8 cellular contexts compared by ENCODE assay signal in genomic region chr5:40755407-40756365, GRCh38.
A peak's percentile ranks its signal among the peaks of the same experiment; 100 is the strongest.
DNase-seq lines count a peak whose midpoint lies in the region; ATAC-seq and TF ChIP-seq lines count a peak whose summit lies in the region.

TSS of gene TTC33 (minus strand) at chr5:40755961. CDS start at chr5:40747018, 8,943 bp downstream.

- no peaks in the 10 kb centered on the region for H3K27me3 ChIP-seq in OCI-LY1 (ENCODE audit: insufficient read depth, low read length)

- H3K27ac ChIP-seq in OCI-LY1 (ENCODE audit: low read depth, low read length, poor library complexity, severe bottlenecking), result peak within 1 kb of the TSS; percentile 66

- H4K20me1 ChIP-seq in OCI-LY1 (ENCODE audit: insufficient read depth, low read length), result no peaks in the 10 kb centered on the region

- DNase-seq in DMS 273 treated with DMSO at 0.1 percent for 48 hours (lab: John Stamatoyannopoulos, UW) (peak; percentile 91), HuH-7 (ENCODE audit: low spot score) (peak; percentile 96), epidermal melanocyte (ENCODE audit: insufficient read length, low spot score) (peak; percentile 94), middle frontal gyrus (ENCODE audit: extremely low spot score, low spot score) (peak; percentile 92)
- DNase-seq in activated CD8-positive, alpha-beta memory T cell treated with anti-CD3 and anti-CD28 coated beads, Interleukin-2, amount 50 U/mL, for 48 hours, result peak; percentile 96
- peak; percentile 86 to 93 for DNase-seq in stimulated activated CD8-positive, alpha-beta memory T cell treated with anti-CD3 and anti-CD28 coated beads, Interleukin-2, amount 100 ng/mL, for 48 hours (ENCODE audit: low read depth in 2 of 2)

- H3K9ac ChIP-seq in OCI-LY1 (ENCODE audit: low read length), result peak within 1 kb of the TSS; percentile 91

- peaks cover 15% of the 10 kb centered on the region for H3K4me1 ChIP-seq in OCI-LY1 (ENCODE audit: insufficient read depth, low read length, severe bottlenecking)

- peak; percentile 89 for ATAC-seq in GM21515 (IDR thresholded peaks at IDR 0.05; ENCODE audit: unreplicated experiment)

- no peaks in the 10 kb centered on the region for H3K9me3 ChIP-seq in OCI-LY1 (ENCODE audit: low read length)

- no peaks in the 10 kb centered on the region for H3K9me2 ChIP-seq in OCI-LY1 (ENCODE audit: low read depth, low read length)

- H2AFZ ChIP-seq in OCI-LY1 (ENCODE audit: low read length), result peak within 1 kb of the TSS; percentile 19; the same call in 1 of the 2 replicates

- TF ChIP-seq CTCF in OCI-LY1 (IDR thresholded peaks at IDR 0.05; ENCODE audit: low read length), result peak; percentile 80

- H3F3A ChIP-seq in OCI-LY1 (ENCODE audit: insufficient read depth, low read length), result no peaks in the 10 kb centered on the region

- peaks cover 17% of the 10 kb centered on the region; the same call in 1 of the 2 replicates for H3K79me2 ChIP-seq in OCI-LY1 (ENCODE audit: insufficient read depth, low read length)

- H3K36me3 ChIP-seq in OCI-LY1 (ENCODE audit: insufficient read depth, low read length), result 0 out of 2 replicates have a peak, but pooled peaks cover 5% of the 10 kb centered on the region

- peak within 1 kb of the TSS; percentile 73 for H3K4me2 ChIP-seq in OCI-LY1 (ENCODE audit: low read length)

- H3K4me3 ChIP-seq in OCI-LY1 (ENCODE audit: low read depth, low read length, poor library complexity, severe bottlenecking), result peak within 1 kb of the TSS; percentile 96

Comparison
In these comparisons a context has a peak if more than half of its experiments do, and no peak if none do; other contexts are left out.
1. Peak in every context shown above with its lines: DNase-seq, ATAC-seq, H3K4me3 ChIP-seq and H3K27ac ChIP-seq.